Comparison of ENCODE assay signal across 8 cellular contexts in genomic region chr1:51296379-51297357, GRCh38.
A peak's percentile ranks its signal among the peaks of the same experiment; 100 is the strongest.
DNase-seq lines count a peak whose midpoint lies in the region; ATAC-seq and TF ChIP-seq lines count a peak whose summit lies in the region.

No MANE protein-coding gene starts in this region.

- peak; percentile 96 for TF ChIP-seq CTCF in GM12875 (IDR thresholded peaks at IDR 0.05; ENCODE audit: borderline replicate concordance, insufficient read depth, low read depth, low read length)

- peak overlapping the region; percentile 23 for H3K4me3 ChIP-seq in GM12875 (ENCODE audit: low read depth, low read length)

- DNase-seq in NCI-H2227 treated with DMSO at 0.1 percent for 48 hours (lab: John Stamatoyannopoulos, UW), result peak; percentile 55
- peak; percentile 26 for DNase-seq in activated CD4-positive, CD25-positive, alpha-beta regulatory T cell treated with anti-CD3 and anti-CD28 coated beads, Interleukin-2, amount 50 U/mL, for 16 hours (ENCODE audit: low read depth, low spot score)
- peak; percentile 39 for DNase-seq in central memory CD4-positive, alpha-beta T cell
- peak; percentile 89 for DNase-seq in kidney tubule cell (ENCODE audit: low spot score)
- peak; percentile 18 to 60 for DNase-seq in stimulated activated CD4-positive, alpha-beta T cell treated with anti-CD3 and anti-CD28 coated beads, Interleukin-1b, Interleukin-23, amount 100 ng/mL, for 1 hour (ENCODE audit: low read depth in 2 of 2)

- ATAC-seq in HG03066 (IDR thresholded peaks at IDR 0.05; ENCODE audit: low read depth, unreplicated experiment) (peak; percentile 57), HG02852 (IDR thresholded peaks at IDR 0.05; ENCODE audit: unreplicated experiment) (no peak)

Comparison
In these comparisons a context has a peak if more than half of its experiments do, and no peak if none do; other contexts are left out.
1. DNase-seq: peak in every context shown above with its lines; median percentile 89 in kidney tubule cell; 55 in NCI-H2227 treated with DMSO at 0.1 percent for 48 hours; 39 in central memory CD4-positive, alpha-beta T cell; 39 in stimulated activated CD4-positive, alpha-beta T cell treated with anti-CD3 and anti-CD28 coated beads, Interleukin-1b, Interleukin-23, amount 100 ng/mL, for 1 hour; 26 in activated CD4-positive, CD25-positive, alpha-beta regulatory T cell treated with anti-CD3 and anti-CD28 coated beads, Interleukin-2, amount 50 U/mL, for 16 hours.